8 cellular contexts compared by ENCODE assay signal in genomic region chr16:74984194-74984669, GRCh38. TPM values are rescaled to one million over a fixed set of nuclear protein-coding genes. Genes with fewer than 3 reads are reported as not detected.
A peak's percentile ranks its signal among the peaks of the same experiment; 100 is the strongest.
DNase-seq lines count a peak whose midpoint lies in the region; ATAC-seq, FAIRE-seq and TF ChIP-seq lines count a peak whose summit lies in the region.

No MANE protein-coding gene starts in this region.

- peak overlapping the region; percentile 94 for H3K9ac ChIP-seq in iPS-20b (ENCODE audit: low read depth, low read length)

- no peak for TF ChIP-seq CTCF in adrenal gland (IDR thresholded peaks at IDR 0.05)

- no peak for FAIRE-seq in HTR-8/SVneo (lab: Jason Lieb, UNC)

- H3K4me3 ChIP-seq in MG63 (peak overlapping the region; percentile 81), adrenal gland (peak overlapping the region; percentile 76 to 100 (median 91)), iPS-20b (ENCODE audit: low read length) (peak overlapping the region; percentile 99)

- H3K4me1 ChIP-seq in adrenal gland (replicated peaks in 1 of 2): peaks cover 0 to 16% of the 10 kb centered on the region in 2 donors
- H3K4me1 ChIP-seq in iPS-20b (ENCODE audit: insufficient read depth, low read length): no peaks in the 10 kb centered on the region

- no peaks in the 10 kb centered on the region for H3K9me3 ChIP-seq in MG63
- H3K9me3 ChIP-seq in adrenal gland (replicated peaks in 1 of 3): no peaks in the 10 kb centered on the region
- H3K9me3 ChIP-seq in iPS-20b (ENCODE audit: insufficient read depth, low read depth, low read length): no peaks in the 10 kb centered on the region

- no peaks in the 10 kb centered on the region for H3K27me3 ChIP-seq in MG63
- no peaks in the 10 kb centered on the region for H3K27me3 ChIP-seq in adrenal gland
- no peaks in the 10 kb centered on the region for H3K27me3 ChIP-seq in iPS-20b (ENCODE audit: insufficient read depth, low read length)

- intact Hi-C loops in adrenal gland (cut with DNase I): no loop called here

- H3K27ac ChIP-seq in adrenal gland (peak overlapping the region; percentile 30 to 84 (median 44)), iPS-20b (ENCODE audit: low read length) (peak overlapping the region; percentile 79)

- DNase-seq in Daoy (ENCODE audit: low read depth) (peak; percentile 17), MG63 (no peak), adrenal gland (peak in 3 of 7 donors; percentile 35 to 43 (median 41)), retina (no peak), HTR-8/SVneo (ENCODE audit: insufficient read length, low spot score) (no peak)
- DNase-seq in stimulated activated CD4-positive, alpha-beta T cell treated with anti-CD3 and anti-CD28 coated beads, Interleukin-4, amount 100 ng/mL, for 24 hours: peak; percentile 32

- H3K36me3 ChIP-seq in MG63 (no peaks in the 10 kb centered on the region), adrenal gland (replicated peaks in 1 of 2) (no peaks in the 10 kb centered on the region), iPS-20b (ENCODE audit: insufficient read depth, low read depth, low read length) (no peaks in the 10 kb centered on the region)

- TF ChIP-seq POLR2A in adrenal gland (IDR thresholded peaks at IDR 0.05): no peak

- no peak for ATAC-seq in HG03442 (IDR thresholded peaks at IDR 0.05; ENCODE audit: unreplicated experiment)

- 11 to 23% (median 14%) methylated on average over 16 to 26 of the region's 26 CpGs for WGBS in adrenal gland, 4 donors

RNA-seq across cellular contexts. Expression of gene WDR59, which starts 0.7 kb away (rescaled TPM):
- total RNA-seq in Daoy (2014; rRNA removed; shearing (Covaris generic)): 3.8 and 9.4 TPM in 2 replicates
- total RNA-seq in MG63 (2014; rRNA removed; shearing (Covaris generic); ENCODE audit: low replicate concordance): 5.4 and 12.9 TPM in 2 replicates
- 100 to 1,000 TPM in 1 of 8 donors, 10 to 100 TPM in 7; 21.5 to 130 (median 72.2) TPM for total RNA-seq in adrenal gland
- 10 to 100 TPM; 56.7 to 71.1 (median 57.0) TPM for polyA plus RNA-seq in adrenal gland

RNA-seq across cellular contexts. Expression of gene ZNRF1, which starts 14.6 kb away (rescaled TPM):
- total RNA-seq in Daoy (2014; rRNA removed; shearing (Covaris generic)): 17.5 and 21.9 TPM in 2 replicates
- 8.2 and 16.2 TPM in 2 replicates for total RNA-seq in MG63 (2014; rRNA removed; shearing (Covaris generic); ENCODE audit: low replicate concordance)
- 10 to 100 TPM; 22.8 to 29.2 (median 27.7) TPM for total RNA-seq in adrenal gland
- polyA plus RNA-seq in adrenal gland: 10 to 100 TPM in 2 of 3 donors, 1 to 10 TPM in 1; 9.9 to 20.7 (median 13.6) TPM

Comparison
In these comparisons a context has a peak if more than half of its experiments do, and no peak if none do; other contexts are left out.
1. DNase-seq: peak in Daoy (single experiment) and stimulated activated CD4-positive, alpha-beta T cell treated with anti-CD3 and anti-CD28 coated beads, Interleukin-4, amount 100 ng/mL, for 24 hours (single experiment); none in MG63 (single experiment), retina (single experiment) and HTR-8/SVneo (single experiment).
2. Peak in every context shown above with its lines, with median percentiles within 50 percentile points of each other: H3K4me3 ChIP-seq.